In genomic region chr6:21842875-21843274, GRCh38 we compare ENCODE assay signal across 29 cellular contexts.
DNase-seq lines count a peak whose midpoint lies in the region; ATAC-seq and TF ChIP-seq lines count a peak whose summit lies in the region.
"Had no signal": no experiment of that assay in that cellular context is flagged by ENCODE, and none has a peak within 500 bp of the region (broad histone marks: within the 10 kb centered on the region; RNA-seq: fewer than 3 reads in every experiment).

No MANE protein-coding gene starts in this region.

- peaks cover 5% of the 10 kb centered on the region for H3K9me3 ChIP-seq in endodermal cell (ENCODE audit: control insufficient read depth, low read length)
- H3K9me3 ChIP-seq: heart right ventricle, lower lobe of right lung, prostate gland, sigmoid colon, SJCRH30 had no signal

- peaks cover 31% of the 10 kb centered on the region for H3K36me3 Mint-ChIP-seq in endodermal cell (ENCODE audit: low read depth)
- no peaks in the 10 kb centered on the region for H3K36me3 Mint-ChIP-seq in naive thymus-derived CD8-positive, alpha-beta T cell
- H3K36me3 Mint-ChIP-seq: stimulated activated memory B cell treated with anti-CD40 and anti-IgM and Interleukin-4, amounts not matched to agents 10 μg/mL and 1 μg/mL and 100 μg/mL, for 72 hours had no signal

- H3K27me3 Mint-ChIP-seq in endodermal cell (ENCODE audit: insufficient read depth), result no peaks in the 10 kb centered on the region
- peaks cover 0 to 4% (median 0%) of the 10 kb centered on the region in 5 donors for H3K27me3 Mint-ChIP-seq in naive thymus-derived CD8-positive, alpha-beta T cell

- POLR2A ChIA-PET in naive thymus-derived CD8-positive, alpha-beta T cell (lab: Charles Lee), result no interaction called here

- no peak overlapping the region for H3K4me3 Mint-ChIP-seq in endodermal cell
- H3K4me3 Mint-ChIP-seq in naive thymus-derived CD8-positive, alpha-beta T cell, result no peak overlapping the region
- H3K4me3 Mint-ChIP-seq: activated T-helper 17 cell treated with anti-CD3 and anti-CD28 coated beads, Interleukin-2, amount 50 U/mL, for 72 hours; stimulated activated memory B cell treated with anti-CD40 and anti-IgM and Interleukin-4, amounts not matched to agents 10 μg/mL and 1 μg/mL and 100 μg/mL, for 72 hours had no signal

- H3K9me3 Mint-ChIP-seq in endodermal cell, result no peaks in the 10 kb centered on the region
- H3K9me3 Mint-ChIP-seq in naive thymus-derived CD8-positive, alpha-beta T cell, result no peaks in the 10 kb centered on the region
- H3K9me3 Mint-ChIP-seq: activated T-helper 17 cell treated with anti-CD3 and anti-CD28 coated beads, Interleukin-2, amount 50 U/mL, for 72 hours had no signal

- no peak overlapping the region for H3K27ac ChIP-seq in endodermal cell (ENCODE audit: low read depth, low read length)
- H3K27ac ChIP-seq: 22Rv1, lower lobe of right lung, prostate gland, sigmoid colon, SJCRH30 had no signal

- H3K27ac Mint-ChIP-seq in endodermal cell, result peak overlapping the region; percentile 71
- no peak overlapping the region for H3K27ac Mint-ChIP-seq in naive thymus-derived CD8-positive, alpha-beta T cell
- H3K27ac Mint-ChIP-seq: activated T-helper 17 cell treated with anti-CD3 and anti-CD28 coated beads, Interleukin-2, amount 50 U/mL, for 72 hours; stimulated activated memory B cell treated with anti-CD40 and anti-IgM and Interleukin-4, amounts not matched to agents 10 μg/mL and 1 μg/mL and 100 μg/mL, for 72 hours had no signal

- peaks cover 74% of the 10 kb centered on the region for H3K36me3 ChIP-seq in endodermal cell (ENCODE audit: control insufficient read depth, insufficient read depth, low read length)
- H3K36me3 ChIP-seq: heart right ventricle, lower lobe of right lung, prostate gland, sigmoid colon, SJCRH30 had no signal

- H3K27me3 ChIP-seq in endodermal cell (ENCODE audit: control insufficient read depth, insufficient read depth, low read length, poor library complexity, severe bottlenecking), result no peaks in the 10 kb centered on the region
- H3K27me3 ChIP-seq: heart right ventricle, sigmoid colon, SJCRH30 had no signal

- TF ChIP-seq CTCF in endodermal cell (conservative IDR thresholded peaks at IDR 0.05), result no peak

- no peak overlapping the region for H3K9ac ChIP-seq in endodermal cell (ENCODE audit: extremely low read depth, low read length, poor library complexity, severe bottlenecking)

- DNase-seq in NCI-H1092 treated with DMSO at 0.1 percent for 48 hours (lab: John Stamatoyannopoulos, UW), result peak; percentile 35
- no peak for DNase-seq in NCI-H1092 (lab: John Stamatoyannopoulos, UW)
- DNase-seq in NCI-H510A treated with DMSO at 0.1 percent for 48 hours (lab: John Stamatoyannopoulos, UW), result peak; percentile 84
- no peak for DNase-seq in endodermal cell
- DNase-seq in naive thymus-derived CD8-positive, alpha-beta T cell, result no peak
- no peak for DNase-seq in activated CD4-positive, alpha-beta T cell treated with anti-CD3 and anti-CD28 coated beads, Interleukin-2, amount 50 U/mL, for 4 hours
- DNase-seq: activated CD4-positive, alpha-beta T cell treated with anti-CD3 and anti-CD28 coated beads, Interleukin-2, amount 50 U/mL, for 48 hours; activated CD4-positive, CD25-positive, alpha-beta regulatory T cell; activated CD8-positive, alpha-beta memory T cell treated with anti-CD3 and anti-CD28 coated beads, Interleukin-2, amount 50 U/mL, for 48 hours; activated naive CD4-positive, alpha-beta T cell treated with anti-CD3 and anti-CD28 coated beads, Interleukin-2, amount 50 U/mL, for 16 hours; amniotic stem cell; effector CD4-positive, alpha-beta T cell; foreskin fibroblast; HCEC 1CT; heart right ventricle; IMR-90; lower lobe of right lung; NCI-H524 treated with DMSO at 0.1 percent for 48 hours; sigmoid colon; SJCRH30; stimulated activated CD4-positive, alpha-beta T cell treated with anti-CD3 and anti-CD28 coated beads, Interleukin-4, amount 100 ng/mL, for 4 hours; substantia nigra; T-helper 1 cell had no signal

- peaks cover 15% of the 10 kb centered on the region for H3K4me1 ChIP-seq in endodermal cell (ENCODE audit: control insufficient read depth, insufficient read depth, low read length)
- H3K4me1 ChIP-seq: prostate gland had no signal

- peaks cover 46% of the 10 kb centered on the region for H3K4me1 Mint-ChIP-seq in endodermal cell
- peaks cover 0 to 13% (median 11%) of the 10 kb centered on the region in 4 donors for H3K4me1 Mint-ChIP-seq in naive thymus-derived CD8-positive, alpha-beta T cell
- H3K4me1 Mint-ChIP-seq: activated T-helper 17 cell treated with anti-CD3 and anti-CD28 coated beads, Interleukin-2, amount 50 U/mL, for 72 hours; stimulated activated memory B cell treated with anti-CD40 and anti-IgM and Interleukin-4, amounts not matched to agents 10 μg/mL and 1 μg/mL and 100 μg/mL, for 72 hours had no signal

- no peak for ATAC-seq in naive thymus-derived CD8-positive, alpha-beta T cell
- no peak for ATAC-seq in GM19467 (IDR thresholded peaks at IDR 0.05; ENCODE audit: unreplicated experiment)
- ATAC-seq in GM19328 (IDR thresholded peaks at IDR 0.05; ENCODE audit: unreplicated experiment), result no peak
- ATAC-seq: activated T-helper 17 cell treated with anti-CD3 and anti-CD28 coated beads, Interleukin-2, amount 50 U/mL, for 72 hours; heart right ventricle; stimulated activated memory B cell treated with anti-CD40 and anti-IgM and Interleukin-4, amounts not matched to agents 10 μg/mL and 1 μg/mL and 100 μg/mL, for 72 hours had no signal

- no peak overlapping the region for H3K4me3 ChIP-seq in endodermal cell (ENCODE audit: low read length)
- H3K4me3 ChIP-seq: heart right ventricle, lower lobe of right lung, prostate gland, sigmoid colon, SJCRH30 had no signal

Comparison
In these comparisons a context has a peak if more than half of its experiments do, and no peak if none do; other contexts are left out.
1. DNase-seq: peak in NCI-H1092 treated with DMSO at 0.1 percent for 48 hours (single experiment) and NCI-H510A treated with DMSO at 0.1 percent for 48 hours (single experiment); none in NCI-H1092 (single experiment), endodermal cell (single experiment), naive thymus-derived CD8-positive, alpha-beta T cell (0 of 10) and activated CD4-positive, alpha-beta T cell treated with anti-CD3 and anti-CD28 coated beads, Interleukin-2, amount 50 U/mL, for 4 hours (0 of 2).